ENCODE assay signal across 1 cellular context in the genomic region with DNA sequence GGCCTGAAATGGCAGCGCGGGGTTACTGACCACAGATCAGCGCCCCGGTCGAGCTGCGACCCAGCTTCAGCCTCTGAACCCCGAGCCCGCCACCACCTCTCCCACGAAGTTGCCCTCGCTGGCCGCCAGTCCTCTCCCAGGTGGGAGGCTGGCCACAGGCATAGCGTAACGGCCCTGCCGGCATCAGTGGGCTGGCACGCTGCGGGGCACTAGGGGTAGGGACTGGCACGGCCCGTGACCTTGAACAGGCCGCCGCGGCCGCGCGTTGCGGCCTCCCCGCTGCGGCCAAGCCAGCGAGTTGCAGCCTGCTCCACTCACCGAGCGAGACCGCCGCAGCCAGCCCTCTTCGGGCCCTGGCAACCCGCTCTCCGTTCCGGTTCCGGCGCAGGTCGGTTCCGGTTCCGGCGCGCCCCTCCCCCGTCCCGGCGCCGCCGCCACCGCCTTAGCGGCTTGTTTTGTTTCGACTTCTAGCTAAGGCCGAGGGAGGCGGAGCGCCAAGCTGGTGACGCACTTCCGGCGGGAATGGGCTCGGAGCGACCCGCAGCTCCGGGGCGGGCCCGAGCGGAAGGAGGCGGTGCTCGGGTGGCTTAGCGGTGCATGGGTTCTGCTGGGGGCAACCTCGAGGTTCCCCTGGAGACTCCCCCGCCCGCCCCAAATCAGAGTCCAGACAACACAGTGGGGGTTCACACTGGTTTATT.
TF ChIP-seq lines count a peak whose summit lies in the region.

USP19 (minus strand) TSS at position 386 of the 698 bp plus-strand sequence. CDS start 1,678 bp downstream, outside the sequence.

TF ChIP-seq in K562, 482 proteins besides CTCF, POLR2A, EP300 and RAD21 (continued from another document and continues in another):
- TF ChIP-seq ZBTB2 (IDR thresholded peaks at IDR 0.05), result peak; percentile 83; the same call in 1 of the 2 replicates
- peak; percentile 69 for TF ChIP-seq CXXC5 (CRISPR knock-in tag; IDR thresholded peaks at IDR 0.05)
- TF ChIP-seq ARID3A (IDR thresholded peaks at IDR 0.05; ENCODE audit: borderline replicate concordance, low read depth, low read length), result no peak
- no peak for TF ChIP-seq CC2D1A (IDR thresholded peaks at IDR 0.05)
- no peak for TF ChIP-seq ZNF134 (CRISPR knock-in tag; conservative IDR thresholded peaks at IDR 0.05)
- no peak for TF ChIP-seq MXI1 (IDR thresholded peaks at IDR 0.05; ENCODE audit: low read depth, low read length)
- TF ChIP-seq OTX1 (CRISPR knock-in tag; IDR thresholded peaks at IDR 0.05), result no peak
- no peak for TF ChIP-seq ZNF76 (CRISPR knock-in tag; IDR thresholded peaks at IDR 0.05; ENCODE audit: borderline replicate concordance)
- no peak for TF ChIP-seq SPI1 (IDR thresholded peaks at IDR 0.05; ENCODE audit: borderline replicate concordance, low read depth, low read length)
- TF ChIP-seq, protein P1, sequence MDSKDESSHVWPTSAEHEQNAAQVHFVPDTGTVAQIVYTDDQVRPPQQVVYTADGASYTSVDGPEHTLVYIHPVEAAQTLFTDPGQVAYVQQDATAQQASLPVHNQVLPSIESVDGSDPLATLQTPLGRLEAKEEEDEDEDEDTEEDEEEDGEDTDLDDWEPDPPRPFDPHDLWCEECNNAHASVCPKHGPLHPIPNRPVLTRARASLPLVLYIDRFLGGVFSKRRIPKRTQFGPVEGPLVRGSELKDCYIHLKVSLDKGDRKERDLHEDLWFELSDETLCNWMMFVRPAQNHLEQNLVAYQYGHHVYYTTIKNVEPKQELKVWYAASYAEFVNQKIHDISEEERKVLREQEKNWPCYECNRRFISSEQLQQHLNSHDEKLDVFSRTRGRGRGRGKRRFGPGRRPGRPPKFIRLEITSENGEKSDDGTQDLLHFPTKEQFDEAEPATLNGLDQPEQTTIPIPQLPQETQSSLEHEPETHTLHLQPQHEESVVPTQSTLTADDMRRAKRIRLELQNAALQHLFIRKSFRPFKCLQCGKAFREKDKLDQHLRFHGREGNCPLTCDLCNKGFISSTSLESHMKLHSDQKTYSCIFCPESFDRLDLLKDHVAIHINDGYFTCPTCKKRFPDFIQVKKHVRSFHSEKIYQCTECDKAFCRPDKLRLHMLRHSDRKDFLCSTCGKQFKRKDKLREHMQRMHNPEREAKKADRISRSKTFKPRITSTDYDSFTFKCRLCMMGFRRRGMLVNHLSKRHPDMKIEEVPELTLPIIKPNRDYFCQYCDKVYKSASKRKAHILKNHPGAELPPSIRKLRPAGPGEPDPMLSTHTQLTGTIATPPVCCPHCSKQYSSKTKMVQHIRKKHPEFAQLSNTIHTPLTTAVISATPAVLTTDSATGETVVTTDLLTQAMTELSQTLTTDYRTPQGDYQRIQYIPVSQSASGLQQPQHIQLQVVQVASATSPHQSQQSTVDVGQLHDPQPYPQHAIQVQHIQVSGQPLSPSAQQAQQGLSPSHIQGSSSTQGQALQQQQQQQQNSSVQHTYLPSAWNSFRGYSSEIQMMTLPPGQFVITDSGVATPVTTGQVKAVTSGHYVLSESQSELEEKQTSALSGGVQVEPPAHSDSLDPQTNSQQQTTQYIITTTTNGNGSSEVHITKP (IDR thresholded peaks at IDR 0.05; ENCODE audit: partially characterized antibody), result no peak
- TF ChIP-seq TAF1 (IDR thresholded peaks at IDR 0.05; ENCODE audit: control insufficient read depth, extremely low read depth, insufficient read depth, low read length, severe bottlenecking), result peak; percentile 23
- no peak for TF ChIP-seq ZNF253 (CRISPR knock-in tag; conservative IDR thresholded peaks at IDR 0.05)
- peak; percentile 87 for TF ChIP-seq E2F8 (IDR thresholded peaks at IDR 0.05; ENCODE audit: low read depth, partially characterized antibody)
- no peak for TF ChIP-seq ZNF644 (tag; IDR thresholded peaks at IDR 0.05; ENCODE audit: low read depth)
- no peak; the same call in 1 of the 2 replicates for TF ChIP-seq EGR1 (conservative IDR thresholded peaks at IDR 0.05)
- TF ChIP-seq HMGN3 (IDR thresholded peaks at IDR 0.05; ENCODE audit: borderline replicate concordance, extremely low read depth, insufficient read length, low read depth, low read length), result peak; percentile 79
- TF ChIP-seq ZNF445 (CRISPR knock-in tag; IDR thresholded peaks at IDR 0.05; ENCODE audit: low read depth), result no peak
- peak; percentile 42 for TF ChIP-seq SMAD1 (IDR thresholded peaks at IDR 0.05; ENCODE audit: low read depth, low read length, partially characterized antibody)
- TF ChIP-seq KDM4B (IDR thresholded peaks at IDR 0.05; ENCODE audit: borderline replicate concordance in 2 of 2, low read depth in 1 of 2), result peak in 1 of 2 experiments; percentile 63; a peak in 1 of 4 replicates
- TF ChIP-seq TBL1XR1 (IDR thresholded peaks at IDR 0.05; ENCODE audit: low read length in 2 of 2), result no peak
- TF ChIP-seq ZC3H11A (IDR thresholded peaks at IDR 0.05; ENCODE audit: low read depth, low read length), result no peak
- TF ChIP-seq, protein P2, sequence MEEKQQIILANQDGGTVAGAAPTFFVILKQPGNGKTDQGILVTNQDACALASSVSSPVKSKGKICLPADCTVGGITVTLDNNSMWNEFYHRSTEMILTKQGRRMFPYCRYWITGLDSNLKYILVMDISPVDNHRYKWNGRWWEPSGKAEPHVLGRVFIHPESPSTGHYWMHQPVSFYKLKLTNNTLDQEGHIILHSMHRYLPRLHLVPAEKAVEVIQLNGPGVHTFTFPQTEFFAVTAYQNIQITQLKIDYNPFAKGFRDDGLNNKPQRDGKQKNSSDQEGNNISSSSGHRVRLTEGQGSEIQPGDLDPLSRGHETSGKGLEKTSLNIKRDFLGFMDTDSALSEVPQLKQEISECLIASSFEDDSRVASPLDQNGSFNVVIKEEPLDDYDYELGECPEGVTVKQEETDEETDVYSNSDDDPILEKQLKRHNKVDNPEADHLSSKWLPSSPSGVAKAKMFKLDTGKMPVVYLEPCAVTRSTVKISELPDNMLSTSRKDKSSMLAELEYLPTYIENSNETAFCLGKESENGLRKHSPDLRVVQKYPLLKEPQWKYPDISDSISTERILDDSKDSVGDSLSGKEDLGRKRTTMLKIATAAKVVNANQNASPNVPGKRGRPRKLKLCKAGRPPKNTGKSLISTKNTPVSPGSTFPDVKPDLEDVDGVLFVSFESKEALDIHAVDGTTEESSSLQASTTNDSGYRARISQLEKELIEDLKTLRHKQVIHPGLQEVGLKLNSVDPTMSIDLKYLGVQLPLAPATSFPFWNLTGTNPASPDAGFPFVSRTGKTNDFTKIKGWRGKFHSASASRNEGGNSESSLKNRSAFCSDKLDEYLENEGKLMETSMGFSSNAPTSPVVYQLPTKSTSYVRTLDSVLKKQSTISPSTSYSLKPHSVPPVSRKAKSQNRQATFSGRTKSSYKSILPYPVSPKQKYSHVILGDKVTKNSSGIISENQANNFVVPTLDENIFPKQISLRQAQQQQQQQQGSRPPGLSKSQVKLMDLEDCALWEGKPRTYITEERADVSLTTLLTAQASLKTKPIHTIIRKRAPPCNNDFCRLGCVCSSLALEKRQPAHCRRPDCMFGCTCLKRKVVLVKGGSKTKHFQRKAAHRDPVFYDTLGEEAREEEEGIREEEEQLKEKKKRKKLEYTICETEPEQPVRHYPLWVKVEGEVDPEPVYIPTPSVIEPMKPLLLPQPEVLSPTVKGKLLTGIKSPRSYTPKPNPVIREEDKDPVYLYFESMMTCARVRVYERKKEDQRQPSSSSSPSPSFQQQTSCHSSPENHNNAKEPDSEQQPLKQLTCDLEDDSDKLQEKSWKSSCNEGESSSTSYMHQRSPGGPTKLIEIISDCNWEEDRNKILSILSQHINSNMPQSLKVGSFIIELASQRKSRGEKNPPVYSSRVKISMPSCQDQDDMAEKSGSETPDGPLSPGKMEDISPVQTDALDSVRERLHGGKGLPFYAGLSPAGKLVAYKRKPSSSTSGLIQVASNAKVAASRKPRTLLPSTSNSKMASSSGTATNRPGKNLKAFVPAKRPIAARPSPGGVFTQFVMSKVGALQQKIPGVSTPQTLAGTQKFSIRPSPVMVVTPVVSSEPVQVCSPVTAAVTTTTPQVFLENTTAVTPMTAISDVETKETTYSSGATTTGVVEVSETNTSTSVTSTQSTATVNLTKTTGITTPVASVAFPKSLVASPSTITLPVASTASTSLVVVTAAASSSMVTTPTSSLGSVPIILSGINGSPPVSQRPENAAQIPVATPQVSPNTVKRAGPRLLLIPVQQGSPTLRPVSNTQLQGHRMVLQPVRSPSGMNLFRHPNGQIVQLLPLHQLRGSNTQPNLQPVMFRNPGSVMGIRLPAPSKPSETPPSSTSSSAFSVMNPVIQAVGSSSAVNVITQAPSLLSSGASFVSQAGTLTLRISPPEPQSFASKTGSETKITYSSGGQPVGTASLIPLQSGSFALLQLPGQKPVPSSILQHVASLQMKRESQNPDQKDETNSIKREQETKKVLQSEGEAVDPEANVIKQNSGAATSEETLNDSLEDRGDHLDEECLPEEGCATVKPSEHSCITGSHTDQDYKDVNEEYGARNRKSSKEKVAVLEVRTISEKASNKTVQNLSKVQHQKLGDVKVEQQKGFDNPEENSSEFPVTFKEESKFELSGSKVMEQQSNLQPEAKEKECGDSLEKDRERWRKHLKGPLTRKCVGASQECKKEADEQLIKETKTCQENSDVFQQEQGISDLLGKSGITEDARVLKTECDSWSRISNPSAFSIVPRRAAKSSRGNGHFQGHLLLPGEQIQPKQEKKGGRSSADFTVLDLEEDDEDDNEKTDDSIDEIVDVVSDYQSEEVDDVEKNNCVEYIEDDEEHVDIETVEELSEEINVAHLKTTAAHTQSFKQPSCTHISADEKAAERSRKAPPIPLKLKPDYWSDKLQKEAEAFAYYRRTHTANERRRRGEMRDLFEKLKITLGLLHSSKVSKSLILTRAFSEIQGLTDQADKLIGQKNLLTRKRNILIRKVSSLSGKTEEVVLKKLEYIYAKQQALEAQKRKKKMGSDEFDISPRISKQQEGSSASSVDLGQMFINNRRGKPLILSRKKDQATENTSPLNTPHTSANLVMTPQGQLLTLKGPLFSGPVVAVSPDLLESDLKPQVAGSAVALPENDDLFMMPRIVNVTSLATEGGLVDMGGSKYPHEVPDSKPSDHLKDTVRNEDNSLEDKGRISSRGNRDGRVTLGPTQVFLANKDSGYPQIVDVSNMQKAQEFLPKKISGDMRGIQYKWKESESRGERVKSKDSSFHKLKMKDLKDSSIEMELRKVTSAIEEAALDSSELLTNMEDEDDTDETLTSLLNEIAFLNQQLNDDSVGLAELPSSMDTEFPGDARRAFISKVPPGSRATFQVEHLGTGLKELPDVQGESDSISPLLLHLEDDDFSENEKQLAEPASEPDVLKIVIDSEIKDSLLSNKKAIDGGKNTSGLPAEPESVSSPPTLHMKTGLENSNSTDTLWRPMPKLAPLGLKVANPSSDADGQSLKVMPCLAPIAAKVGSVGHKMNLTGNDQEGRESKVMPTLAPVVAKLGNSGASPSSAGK (IDR thresholded peaks at IDR 0.05), result no peak
- TF ChIP-seq HNRNPH1 (optimal IDR thresholded peaks at IDR 0.05; ENCODE audit: low read depth, low read length), result no peak
- no peak for TF ChIP-seq PYGO2 (tag; IDR thresholded peaks at IDR 0.05)
- TF ChIP-seq, protein P3, sequence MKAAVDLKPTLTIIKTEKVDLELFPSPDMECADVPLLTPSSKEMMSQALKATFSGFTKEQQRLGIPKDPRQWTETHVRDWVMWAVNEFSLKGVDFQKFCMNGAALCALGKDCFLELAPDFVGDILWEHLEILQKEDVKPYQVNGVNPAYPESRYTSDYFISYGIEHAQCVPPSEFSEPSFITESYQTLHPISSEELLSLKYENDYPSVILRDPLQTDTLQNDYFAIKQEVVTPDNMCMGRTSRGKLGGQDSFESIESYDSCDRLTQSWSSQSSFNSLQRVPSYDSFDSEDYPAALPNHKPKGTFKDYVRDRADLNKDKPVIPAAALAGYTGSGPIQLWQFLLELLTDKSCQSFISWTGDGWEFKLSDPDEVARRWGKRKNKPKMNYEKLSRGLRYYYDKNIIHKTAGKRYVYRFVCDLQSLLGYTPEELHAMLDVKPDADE (conservative IDR thresholded peaks at IDR 0.05; ENCODE audit: control insufficient read depth, low read depth, low read length), result 0 out of 2 replicates have a peak, but pooled peaks have one; percentile 25
- no peak for TF ChIP-seq HSF4 (CRISPR knock-in tag; IDR thresholded peaks at IDR 0.05; ENCODE audit: borderline replicate concordance)
- no peak for TF ChIP-seq MTA1 (IDR thresholded peaks at IDR 0.05; ENCODE audit: borderline replicate concordance)
- peak; percentile 56 for TF ChIP-seq PCBP1 (IDR thresholded peaks at IDR 0.05; ENCODE audit: low read depth, low read length, poor library complexity, severe bottlenecking)
- no peak for TF ChIP-seq ZBTB17 (CRISPR knock-in tag; IDR thresholded peaks at IDR 0.05)
- TF ChIP-seq ZNF232 (CRISPR knock-in tag; IDR thresholded peaks at IDR 0.05), result peak; percentile 36; the same call in 1 of the 2 replicates
